Comparison of ENCODE assay signal across 8 cellular contexts in genomic region chr6:32432050-32432450, GRCh38. TPM values are rescaled to one million over a fixed set of nuclear protein-coding genes. Genes with fewer than 3 reads are reported as not detected.
DNase-seq lines count a peak whose midpoint lies in the region; ATAC-seq and TF ChIP-seq lines count a peak whose summit lies in the region.

No MANE protein-coding gene starts in this region.

- H3K36me3 ChIP-seq in heart left ventricle (no peaks in the 10 kb centered on the region), Peyer's patch (no peaks in the 10 kb centered on the region), thoracic aorta (no peaks in the 10 kb centered on the region)

- no peak overlapping the region for H3K4me3 ChIP-seq in heart left ventricle
- H3K4me3 ChIP-seq in Peyer's patch: no peak overlapping the region
- H3K4me3 ChIP-seq in thoracic aorta: no peak overlapping the region

- no peaks in the 10 kb centered on the region for H3K9me3 Mint-ChIP-seq in activated naive CD8-positive, alpha-beta T cell treated with anti-CD3 and anti-CD28 coated beads, Interleukin-2, amount 50 U/mL, for 24 hours
- H3K9me3 Mint-ChIP-seq in activated CD4-positive, alpha-beta memory T cell treated with anti-CD3 and anti-CD28 coated beads for 36 hours: no peaks in the 10 kb centered on the region

- no peaks in the 10 kb centered on the region for H3K36me3 Mint-ChIP-seq in activated naive CD8-positive, alpha-beta T cell treated with anti-CD3 and anti-CD28 coated beads, Interleukin-2, amount 50 U/mL, for 24 hours (ENCODE audit: low read depth)
- no peaks in the 10 kb centered on the region for H3K36me3 Mint-ChIP-seq in activated CD4-positive, alpha-beta memory T cell treated with anti-CD3 and anti-CD28 coated beads for 36 hours

- POLR2A ChIA-PET in activated CD4-positive, alpha-beta memory T cell treated with anti-CD3 and anti-CD28 coated beads for 36 hours (lab: Charles Lee): no interaction called here

- H3K27ac ChIP-seq in heart left ventricle (no peak overlapping the region), Peyer's patch (no peak overlapping the region), thoracic aorta (no peak overlapping the region)

- WGBS in heart left ventricle, 4 donors: 0 to 11% (median 4%) methylated on average over 1 of the region's 1 CpG

- CTCF ChIA-PET in activated CD4-positive, alpha-beta memory T cell treated with anti-CD3 and anti-CD28 coated beads for 36 hours (lab: Charles Lee): interaction anchor here (0.9 to 1.8 kb wide), 13 partner anchors 11 to 437 kb away, joined by 3 to 15 read pairs (median 6); no protein-coding TSS in a partner anchor

- H3K27me3 Mint-ChIP-seq in activated naive CD8-positive, alpha-beta T cell treated with anti-CD3 and anti-CD28 coated beads, Interleukin-2, amount 50 U/mL, for 24 hours: no peaks in the 10 kb centered on the region
- peaks cover 2% of the 10 kb centered on the region for H3K27me3 Mint-ChIP-seq in activated CD4-positive, alpha-beta memory T cell treated with anti-CD3 and anti-CD28 coated beads for 36 hours

- no peak overlapping the region for H3K27ac Mint-ChIP-seq in activated naive CD8-positive, alpha-beta T cell treated with anti-CD3 and anti-CD28 coated beads, Interleukin-2, amount 50 U/mL, for 24 hours
- no peak overlapping the region for H3K27ac Mint-ChIP-seq in activated CD4-positive, alpha-beta memory T cell treated with anti-CD3 and anti-CD28 coated beads for 36 hours

- H3K4me1 ChIP-seq in heart left ventricle: peaks cover 0 to 9% (median 0%) of the 10 kb centered on the region in 12 donors
- no peaks in the 10 kb centered on the region for H3K4me1 ChIP-seq in Peyer's patch
- H3K4me1 ChIP-seq in thoracic aorta (ENCODE audit: control insufficient read depth in 1 of 2, low read depth in 2 of 2): no peaks in the 10 kb centered on the region

- H3K9me3 ChIP-seq in heart left ventricle (no peaks in the 10 kb centered on the region), Peyer's patch (no peaks in the 10 kb centered on the region), thoracic aorta (no peaks in the 10 kb centered on the region)

- H3K27me3 ChIP-seq in heart left ventricle (peaks cover 0 to 14% (median 0%) of the 10 kb centered on the region in 9 donors), Peyer's patch (no peaks in the 10 kb centered on the region), thoracic aorta (replicated peaks; ENCODE audit: insufficient read depth) (no peaks in the 10 kb centered on the region)

- no peak overlapping the region for H3K4me3 Mint-ChIP-seq in activated naive CD8-positive, alpha-beta T cell treated with anti-CD3 and anti-CD28 coated beads, Interleukin-2, amount 50 U/mL, for 24 hours
- no peak overlapping the region for H3K4me3 Mint-ChIP-seq in activated CD4-positive, alpha-beta memory T cell treated with anti-CD3 and anti-CD28 coated beads for 36 hours

- DNase-seq in heart left ventricle: no peak
- no peak for DNase-seq in left cardiac atrium
- no peak for DNase-seq in Peyer's patch
- peak; percentile 20 for DNase-seq in fibroblast of the conjunctiva (ENCODE audit: low read depth)
- no peak for DNase-seq in thoracic aorta (ENCODE audit: low spot score)
- no peak for DNase-seq in NCI-H2196 (lab: John Stamatoyannopoulos, UW; ENCODE audit: unreplicated experiment)
- no peak for DNase-seq in activated naive CD8-positive, alpha-beta T cell treated with anti-CD3 and anti-CD28 coated beads, Interleukin-2, amount 50 U/mL, for 24 hours
- no peak for DNase-seq in activated CD4-positive, alpha-beta memory T cell treated with anti-CD3 and anti-CD28 coated beads for 36 hours

- ATAC-seq in heart left ventricle (no peak), left cardiac atrium (no peak), thoracic aorta (ENCODE audit: insufficient number of reproducible peaks, low FRiP score, low read depth) (no peak)
- no peak for ATAC-seq in activated naive CD8-positive, alpha-beta T cell treated with anti-CD3 and anti-CD28 coated beads, Interleukin-2, amount 50 U/mL, for 24 hours

- TF ChIP-seq CTCF in heart left ventricle (IDR thresholded peaks at IDR 0.05): peak; percentile 16 to 66 (median 42)
- TF ChIP-seq CTCF in Peyer's patch (IDR thresholded peaks at IDR 0.05): peak in 5 of 6 experiments; percentile 55 to 80 (median 68)
- peak; percentile 32 for TF ChIP-seq CTCF in thoracic aorta (IDR thresholded peaks at IDR 0.05)

- no peaks in the 10 kb centered on the region for H3K4me1 Mint-ChIP-seq in activated naive CD8-positive, alpha-beta T cell treated with anti-CD3 and anti-CD28 coated beads, Interleukin-2, amount 50 U/mL, for 24 hours
- H3K4me1 Mint-ChIP-seq in activated CD4-positive, alpha-beta memory T cell treated with anti-CD3 and anti-CD28 coated beads for 36 hours (ENCODE audit: low read depth): no peaks in the 10 kb centered on the region

- no peak for TF ChIP-seq POLR2A in heart left ventricle (IDR thresholded peaks at IDR 0.05)
- TF ChIP-seq POLR2A in Peyer's patch (IDR thresholded peaks at IDR 0.05): no peak

- intact Hi-C loops in heart left ventricle (cut with DNase I) (loop anchor here in 8 of 10 donors (1.0 to 10.0 kb wide), 8 partner anchors 153 to 365 kb away; partner anchors contain the start of gene HLA-DRB1 (in 1 of the 8)), left cardiac atrium (cut with DNase I) (loop anchor here (5.0 kb wide), 2 partner anchors 265 to 270 kb away; no protein-coding TSS in a partner anchor)
- intact Hi-C loops in activated CD4-positive, alpha-beta memory T cell treated with anti-CD3 and anti-CD28 coated beads for 36 hours (cut with micrococcal nuclease): loop anchor here (1.0 to 5.0 kb wide), 3 partner anchors 260 to 355 kb away; no protein-coding TSS in a partner anchor

RNA-seq across cellular contexts. Expression of gene HLA-DRA, which starts 7.6 kb away (rescaled TPM):
- total RNA-seq in heart left ventricle: 1,000 to 10,000 TPM in 1 of 9 donors, 100 to 1,000 TPM in 2, 10 to 100 TPM in 6; 20.0 to 1,108 (median 87.0) TPM
- polyA plus RNA-seq in heart left ventricle: 10 to 100 TPM; 57.1 to 65.7 TPM
- 100 to 1,000 TPM in 1 of 2 donors, 10 to 100 TPM in 1; 94.5 to 151 TPM for total RNA-seq in left cardiac atrium
- 100 to 1,000 TPM; 354 to 966 (median 405) TPM for total RNA-seq in Peyer's patch
- total RNA-seq in thoracic aorta: 100 to 1,000 TPM; 244 to 342 TPM
- 1 to 10 TPM; 5.6 to 6.0 TPM for total RNA-seq in activated CD4-positive, alpha-beta memory T cell treated with anti-CD3 and anti-CD28 coated beads for 36 hours

RNA-seq across cellular contexts. Expression of gene BTNL2, which starts 25.1 kb away (rescaled TPM):
- total RNA-seq in heart left ventricle (not detected), left cardiac atrium (not detected), Peyer's patch (1 to 10 TPM in 2 of 4 donors, not detected in 2; 3.6 to 3.8 TPM), thoracic aorta (not detected)
- polyA plus RNA-seq in heart left ventricle: not detected
- not detected for total RNA-seq in activated CD4-positive, alpha-beta memory T cell treated with anti-CD3 and anti-CD28 coated beads for 36 hours
